ENCODE assay signal across 26 cellular contexts in genomic region chr4:20987191-20987590, GRCh38.
"Had no signal": no experiment of that assay in that cellular context is flagged by ENCODE, and none has a peak within 500 bp of the region (broad histone marks: within the 10 kb centered on the region; RNA-seq: fewer than 3 reads in every experiment).

No MANE protein-coding gene starts in this region.

- H3K27me3 Mint-ChIP-seq: naive B cell had no signal

- DNase-seq: effector CD4-positive, alpha-beta T cell; endodermal cell; heart left ventricle; hippocampal formation; immature natural killer cell; kidney; left cardiac atrium; left ventricle myocardium inferior; lower lobe of right lung; mesenchymal stem cell; naive B cell; occipital lobe; pancreas; right cardiac atrium; small intestine; stimulated activated CD4-positive, alpha-beta T cell treated with anti-CD3 and anti-CD28 coated beads, Interleukin-12 subunit alpha, Interleukin-12 subunit beta, amount 100 ng/mL, for 4 hours; stimulated activated naive CD4-positive, alpha-beta T cell; stomach; substantia nigra; transverse colon had no signal

- H3K36me3 ChIP-seq: heart left ventricle, left ventricle myocardium inferior, lower lobe of right lung, pancreas, stomach, thoracic aorta, transverse colon had no signal

- H3K9me3 ChIP-seq: heart left ventricle, left ventricle myocardium inferior, lower lobe of right lung, pancreas, stomach, thoracic aorta, transverse colon had no signal

- H3K27ac Mint-ChIP-seq: endodermal cell, immature natural killer cell, naive B cell, nephron, progenitor cell of endocrine pancreas had no signal

- H3K4me1 ChIP-seq: heart left ventricle, left ventricle myocardium inferior, lower lobe of right lung, pancreas had no signal

- FAIRE-seq: endothelial cell of umbilical vein, frontal cortex, kidney, pancreas, small intestine had no signal

- H3K27me3 ChIP-seq: pancreas had no signal

- H3K4me1 Mint-ChIP-seq: naive B cell, nephron had no signal

- H3K36me3 Mint-ChIP-seq: naive B cell had no signal

- ATAC-seq: heart left ventricle, left cardiac atrium, lower lobe of right lung, pancreas, right cardiac atrium had no signal

- H3K4me3 ChIP-seq: coronary artery, heart left ventricle, left ventricle myocardium inferior, lower lobe of right lung, pancreas, stomach, thoracic aorta, transverse colon had no signal

- H3K9me3 Mint-ChIP-seq: nephron had no signal

- H3K4me3 Mint-ChIP-seq: endodermal cell, immature natural killer cell, naive B cell, nephron had no signal

- H3K27ac ChIP-seq: coronary artery, heart left ventricle, left ventricle myocardium inferior, lower lobe of right lung, pancreas, stomach, thoracic aorta, transverse colon had no signal
